Comparison of ENCODE assay signal across 8 cellular contexts in genomic region chr12:112937741-112938719, GRCh38. TPM values are rescaled to one million over a fixed set of nuclear protein-coding genes. Genes with fewer than 3 reads are reported as not detected.
A peak's percentile ranks its signal among the peaks of the same experiment; 100 is the strongest.
DNase-seq lines count a peak whose midpoint lies in the region; ATAC-seq lines count a peak whose summit lies in the region.

TSS of gene OAS3 (plus strand) at chr12:112938474. CDS start at chr12:112938531, 57 bp downstream.

- H3K36me3 ChIP-seq in BLaER1 treated with 17β-estradiol and CSF1 and Interleukin-3, amounts not matched to agents 10 nM and 100 nM = peaks cover 0 to 7% (median 0%) of the 10 kb centered on the region in 11 experiments; a peak in 5 of 22 replicates

- no peaks in the 10 kb centered on the region for H3K9me3 ChIP-seq in BLaER1 treated with 17β-estradiol and CSF1 and Interleukin-3, amounts not matched to agents 10 nM and 100 nM (replicated peaks in 1 of 11)

- peak; percentile 32 for DNase-seq in NCI-H146 treated with DMSO at 0.1 percent for 48 hours (lab: John Stamatoyannopoulos, UW; ENCODE audit: unreplicated experiment)
- peak; percentile 68 to 76 for DNase-seq in activated CD4-positive, alpha-beta T cell treated with anti-CD3 and anti-CD28 coated beads for 4 hours
- DNase-seq in dedifferentiated amniotic fluid mesenchymal stem cell (ENCODE audit: extremely low spot score) = peak; percentile 27
- DNase-seq in left lobe of liver (ENCODE audit: low spot score) = peak; percentile 93
- DNase-seq in stimulated activated CD4-positive, alpha-beta T cell treated with anti-CD3 and anti-CD28 coated beads, Interleukin-1b, Interleukin-23, amount 100 ng/mL, for 48 hours = peak; percentile 52

- peak within 1 kb of the TSS; percentile 62 to 73 (median 68) for H3K4me3 ChIP-seq in BLaER1 treated with 17β-estradiol and CSF1 and Interleukin-3, amounts not matched to agents 10 nM and 100 nM

- ATAC-seq in GM19455 (IDR thresholded peaks at IDR 0.05; ENCODE audit: unreplicated experiment) (peak; percentile 36), left lobe of liver (peak; percentile 98), GM18517 (IDR thresholded peaks at IDR 0.05; ENCODE audit: unreplicated experiment) (no peak)

- H3K4me1 ChIP-seq in BLaER1 treated with 17β-estradiol and CSF1 and Interleukin-3, amounts not matched to agents 10 nM and 100 nM = peaks cover 22 to 30% (median 27%) of the 10 kb centered on the region in 10 experiments

- H3K9ac ChIP-seq in BLaER1 treated with 17β-estradiol and CSF1 and Interleukin-3, amounts not matched to agents 10 nM and 100 nM = peak within 1 kb of the TSS; percentile 76 to 83 (median 78)

- H3K27me3 ChIP-seq in BLaER1 treated with 17β-estradiol and CSF1 and Interleukin-3, amounts not matched to agents 10 nM and 100 nM = no peaks in the 10 kb centered on the region

- H3K4me2 ChIP-seq in BLaER1 treated with 17β-estradiol and CSF1 and Interleukin-3, amounts not matched to agents 10 nM and 100 nM = peak within 1 kb of the TSS; percentile 86 to 99 (median 97)

- no peaks in the 10 kb centered on the region for H4K20me1 ChIP-seq in BLaER1 treated with 17β-estradiol and CSF1 and Interleukin-3, amounts not matched to agents 10 nM and 100 nM

- peak within 1 kb of the TSS; percentile 58 to 82 (median 76); a peak in 21 of 22 replicates for H3K27ac ChIP-seq in BLaER1 treated with 17β-estradiol and CSF1 and Interleukin-3, amounts not matched to agents 10 nM and 100 nM

RNA-seq across cellular contexts. Expression of gene OAS3, which starts in this region (rescaled TPM):
- 4.1 TPM for total RNA-seq in left lobe of liver

Comparison
In these comparisons a context has a peak if more than half of its experiments do, and no peak if none do; other contexts are left out.
1. DNase-seq: peak in every context shown above with its lines; median percentile 93 in left lobe of liver; 72 in activated CD4-positive, alpha-beta T cell treated with anti-CD3 and anti-CD28 coated beads for 4 hours; 52 in stimulated activated CD4-positive, alpha-beta T cell treated with anti-CD3 and anti-CD28 coated beads, Interleukin-1b, Interleukin-23, amount 100 ng/mL, for 48 hours; 32 in NCI-H146 treated with DMSO at 0.1 percent for 48 hours; 27 in dedifferentiated amniotic fluid mesenchymal stem cell.